ENCODE assay signal across 24 cellular contexts in the genomic region with DNA sequence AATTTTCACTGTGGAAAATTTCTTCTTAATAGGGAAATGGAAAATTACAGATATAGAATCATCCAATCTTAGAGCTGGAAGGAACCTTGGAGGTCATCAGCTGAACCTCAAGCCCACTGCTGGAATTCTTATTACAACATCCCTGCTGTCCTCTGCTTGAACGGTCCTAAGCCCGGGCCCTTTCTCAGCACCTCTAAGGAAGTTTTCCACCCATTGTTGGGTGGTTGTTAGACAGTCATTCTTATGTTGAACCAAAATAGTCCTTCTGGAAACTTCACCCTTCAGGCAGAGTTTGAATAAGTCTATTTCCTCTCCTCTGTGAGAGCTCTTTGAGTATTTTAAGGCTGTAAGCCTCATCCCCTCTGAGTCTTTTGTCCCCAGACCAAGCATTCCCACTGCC.
"Had no signal": no experiment of that assay in that cellular context is flagged by ENCODE, and none has a peak within 500 bp of the region (broad histone marks: within the 10 kb centered on the region; RNA-seq: fewer than 3 reads in every experiment).

No MANE protein-coding gene starts in this region.

- DNase-seq: activated CD4-positive, alpha-beta memory T cell treated with anti-CD3 and anti-CD28 coated beads for 36 hours; activated CD4-positive, alpha-beta T cell treated with anti-CD3 and anti-CD28 coated beads for 48 hours; activated effector memory CD4-positive, alpha-beta T cell treated with Interleukin-2 at 50 U/mL for 16 hours; activated naive CD4-positive, alpha-beta T cell treated with anti-CD3 and anti-CD28 coated beads, Interleukin-2, amount 50 U/mL, for 16 hours; activated T-cell treated with anti-CD3 and anti-CD28 coated beads, Interleukin-2, amount 50 U/mL, for 48 hours; colonic mucosa; dorsolateral prefrontal cortex; effector memory CD8-positive, alpha-beta T cell; head of caudate nucleus; kidney; mammary epithelial cell; midbrain; nucleus accumbens; spleen; stimulated activated CD4-positive, alpha-beta T cell treated with anti-CD3 and anti-CD28 coated beads, Interleukin-4, amount 100 ng/mL, for 1 hour; stimulated activated naive CD4-positive, alpha-beta T cell; testis; trophoblast cell had no signal

- H3K27ac ChIP-seq: ascending aorta, colonic mucosa, parathyroid adenoma, testis had no signal

- H3K4me1 ChIP-seq: ascending aorta, colonic mucosa, gastroesophageal sphincter, parathyroid adenoma had no signal

- ATAC-seq: effector memory CD8-positive, alpha-beta T cell; esophagus mucosa; gastroesophageal sphincter; natural killer cell treated with Interleukin-12 subunit alpha and Interleukin-12 subunit beta and Interleukin-15 and Interleukin-18, amount 100 ng/mL, for 72 hours; SK-N-SH treated with all-trans-retinoic acid at 6 μM for 48 hours had no signal

- H3K27me3 ChIP-seq: ascending aorta, colonic mucosa, gastroesophageal sphincter, spleen, testis had no signal

- H3K9ac ChIP-seq: parathyroid adenoma had no signal

- H3K36me3 ChIP-seq: ascending aorta, colonic mucosa, gastroesophageal sphincter, spleen had no signal

- H3K4me3 ChIP-seq: ascending aorta, colonic mucosa, dorsolateral prefrontal cortex, gastroesophageal sphincter, spleen, testis had no signal

- H3K9me3 ChIP-seq: ascending aorta, colonic mucosa, gastroesophageal sphincter, testis had no signal
